In genomic region chrX:48975041-48975440, GRCh38 we compare ENCODE assay signal across 19 cellular contexts. TPM values are rescaled to one million over a fixed set of nuclear protein-coding genes. Genes with fewer than 3 reads are reported as not detected.
DNase-seq lines count a peak whose midpoint lies in the region; ATAC-seq and TF ChIP-seq lines count a peak whose summit lies in the region.
"Had no signal": no experiment of that assay in that cellular context is flagged by ENCODE, and none has a peak within 500 bp of the region (broad histone marks: within the 10 kb centered on the region; RNA-seq: fewer than 3 reads in every experiment).

No MANE protein-coding gene starts in this region.

- H3K27me3 Mint-ChIP-seq in activated naive CD4-positive, alpha-beta T cell treated with anti-CD3 and anti-CD28 coated beads, Interleukin-2, amount 50 U/mL, for 24 hours, result no peaks in the 10 kb centered on the region
- no peaks in the 10 kb centered on the region for H3K27me3 Mint-ChIP-seq in central memory CD8-positive, alpha-beta T cell
- no peaks in the 10 kb centered on the region for H3K27me3 Mint-ChIP-seq in memory B cell
- H3K27me3 Mint-ChIP-seq in Caco-2 (ENCODE audit: insufficient read depth, unreplicated experiment), result no peaks in the 10 kb centered on the region
- H3K27me3 Mint-ChIP-seq: B cell had no signal

- no peaks in the 10 kb centered on the region for H3K4me1 ChIP-seq in Caco-2

- no peaks in the 10 kb centered on the region for H3K9me3 Mint-ChIP-seq in activated naive CD4-positive, alpha-beta T cell treated with anti-CD3 and anti-CD28 coated beads, Interleukin-2, amount 50 U/mL, for 24 hours
- H3K9me3 Mint-ChIP-seq in central memory CD8-positive, alpha-beta T cell, result no peaks in the 10 kb centered on the region
- no peaks in the 10 kb centered on the region for H3K9me3 Mint-ChIP-seq in memory B cell
- H3K9me3 Mint-ChIP-seq in stimulated activated effector memory CD8-positive, alpha-beta T cell treated with anti-CD3 and anti-CD28 coated beads, Interleukin-12 subunit alpha, Interleukin-12 subunit beta, amount 100 ng/mL, for 72 hours, result no peaks in the 10 kb centered on the region
- no peaks in the 10 kb centered on the region for H3K9me3 Mint-ChIP-seq in Caco-2 (ENCODE audit: unreplicated experiment)
- H3K9me3 Mint-ChIP-seq: CD8-positive, alpha-beta T cell; HFFc6 had no signal

- no TSS peak for BruUV-seq in Caco-2 (replicated peaks; lab: Mats Ljungman, UMichigan)

- CTCF ChIA-PET in Caco-2 (lab: Charles Lee), result no interaction called here

- no peak overlapping the region for H3K4me3 ChIP-seq in Caco-2 (ENCODE audit: low read depth, low read length)
- H3K4me3 ChIP-seq: BLaER1, HAP-1 had no signal

- no peak for DNase-seq in activated naive CD4-positive, alpha-beta T cell treated with anti-CD3 and anti-CD28 coated beads, Interleukin-2, amount 50 U/mL, for 16 hours
- DNase-seq in central memory CD8-positive, alpha-beta T cell (ENCODE audit: low spot score in 2 of 2), result no peak
- DNase-seq in memory B cell (ENCODE audit: low spot score in 2 of 2) (no peak), Caco-2 (no peak), SHP77 (lab: John Stamatoyannopoulos, UW) (no peak)
- no peak for DNase-seq in stimulated activated effector memory CD8-positive, alpha-beta T cell treated with anti-CD3 and anti-CD28 coated beads, Interleukin-12 subunit alpha, Interleukin-12 subunit beta, amount 100 ng/mL, for 72 hours (ENCODE audit: low spot score in 2 of 2)
- DNase-seq: Calu3; CD4-positive, CD25-positive, alpha-beta regulatory T cell; CD8-positive, alpha-beta T cell; DMS53; DMS79 treated with DMSO at 0.1 percent for 48 hours; GF-D8; GOT3; HFFc6 had no signal

- H3K36me3 ChIP-seq in Caco-2 (ENCODE audit: control insufficient read depth, insufficient read depth, low read length), result no peaks in the 10 kb centered on the region; the same call in 1 of the 2 replicates

- no peaks in the 10 kb centered on the region for H3K9me3 ChIP-seq in Caco-2
- H3K9me3 ChIP-seq: BLaER1, HAP-1 had no signal

- H3K4me3 Mint-ChIP-seq in activated naive CD4-positive, alpha-beta T cell treated with anti-CD3 and anti-CD28 coated beads, Interleukin-2, amount 50 U/mL, for 24 hours, result no peak overlapping the region
- H3K4me3 Mint-ChIP-seq in central memory CD8-positive, alpha-beta T cell, result no peak overlapping the region
- H3K4me3 Mint-ChIP-seq in memory B cell (no peak overlapping the region), Caco-2 (ENCODE audit: unreplicated experiment) (no peak overlapping the region)
- no peak overlapping the region for H3K4me3 Mint-ChIP-seq in stimulated activated effector memory CD8-positive, alpha-beta T cell treated with anti-CD3 and anti-CD28 coated beads, Interleukin-12 subunit alpha, Interleukin-12 subunit beta, amount 100 ng/mL, for 72 hours
- H3K4me3 Mint-ChIP-seq: B cell; CD8-positive, alpha-beta T cell; HFFc6 had no signal

- no peak for ATAC-seq in central memory CD8-positive, alpha-beta T cell (replicated peaks; ENCODE audit: extremely low read depth, poor library complexity, severe bottlenecking)
- ATAC-seq in memory B cell (ENCODE audit: low read depth) (no peak), HG02973 (IDR thresholded peaks at IDR 0.05; ENCODE audit: unreplicated experiment) (no peak)
- no peak for ATAC-seq in stimulated activated effector memory CD8-positive, alpha-beta T cell treated with anti-CD3 and anti-CD28 coated beads, Interleukin-12 subunit alpha, Interleukin-12 subunit beta, amount 100 ng/mL, for 72 hours
- ATAC-seq: CD8-positive, alpha-beta T cell had no signal

- peaks cover 12% of the 10 kb centered on the region for H3K4me1 Mint-ChIP-seq in activated naive CD4-positive, alpha-beta T cell treated with anti-CD3 and anti-CD28 coated beads, Interleukin-2, amount 50 U/mL, for 24 hours
- H3K4me1 Mint-ChIP-seq in central memory CD8-positive, alpha-beta T cell, result peaks cover 10% of the 10 kb centered on the region
- H3K4me1 Mint-ChIP-seq in memory B cell (peaks cover 26% of the 10 kb centered on the region), Caco-2 (ENCODE audit: low read depth, unreplicated experiment) (no peaks in the 10 kb centered on the region)
- H3K4me1 Mint-ChIP-seq in stimulated activated effector memory CD8-positive, alpha-beta T cell treated with anti-CD3 and anti-CD28 coated beads, Interleukin-12 subunit alpha, Interleukin-12 subunit beta, amount 100 ng/mL, for 72 hours, result peaks cover 25% of the 10 kb centered on the region

- intact Hi-C loops in Caco-2 (cut with micrococcal nuclease; ENCODE audit: unreplicated experiment), result no loop called here

- no peaks in the 10 kb centered on the region for H3K27me3 ChIP-seq in Caco-2 (replicated peaks; ENCODE audit: control insufficient read depth, insufficient read depth, low read length)

- no peak for TF ChIP-seq CTCF in Caco-2 (IDR thresholded peaks at IDR 0.05; ENCODE audit: insufficient read depth in 1 of 2, low read depth in 1 of 2, low read length in 1 of 2, severe bottlenecking in 1 of 2, unreplicated experiment in 1 of 2)

- H3K36me3 Mint-ChIP-seq in activated naive CD4-positive, alpha-beta T cell treated with anti-CD3 and anti-CD28 coated beads, Interleukin-2, amount 50 U/mL, for 24 hours, result peaks cover 6% of the 10 kb centered on the region
- H3K36me3 Mint-ChIP-seq in central memory CD8-positive, alpha-beta T cell (ENCODE audit: insufficient read depth), result peaks cover 32% of the 10 kb centered on the region
- H3K36me3 Mint-ChIP-seq in memory B cell (peaks cover 22% of the 10 kb centered on the region), Caco-2 (ENCODE audit: insufficient read depth, unreplicated experiment) (peaks cover 43% of the 10 kb centered on the region)
- peaks cover 61% of the 10 kb centered on the region for H3K36me3 Mint-ChIP-seq in stimulated activated effector memory CD8-positive, alpha-beta T cell treated with anti-CD3 and anti-CD28 coated beads, Interleukin-12 subunit alpha, Interleukin-12 subunit beta, amount 100 ng/mL, for 72 hours

- POLR2A ChIA-PET in Caco-2 (lab: Charles Lee), result no interaction called here

- peak overlapping the region; percentile 4 for H3K27ac Mint-ChIP-seq in activated naive CD4-positive, alpha-beta T cell treated with anti-CD3 and anti-CD28 coated beads, Interleukin-2, amount 50 U/mL, for 24 hours
- peak overlapping the region; percentile 16 for H3K27ac Mint-ChIP-seq in central memory CD8-positive, alpha-beta T cell (ENCODE audit: low read depth)
- peak overlapping the region; percentile 12 for H3K27ac Mint-ChIP-seq in memory B cell
- peak overlapping the region; percentile 8 for H3K27ac Mint-ChIP-seq in stimulated activated effector memory CD8-positive, alpha-beta T cell treated with anti-CD3 and anti-CD28 coated beads, Interleukin-12 subunit alpha, Interleukin-12 subunit beta, amount 100 ng/mL, for 72 hours
- H3K27ac Mint-ChIP-seq in Caco-2 (ENCODE audit: unreplicated experiment), result no peak overlapping the region
- H3K27ac Mint-ChIP-seq: B cell, HFFc6 had no signal

RNA-seq across cellular contexts. Expression of gene KCND1, which starts 3.4 kb away (rescaled TPM):
- 0.88 and 0.97 TPM in 2 replicates for total RNA-seq in Caco-2 (2022)

RNA-seq across cellular contexts. Expression of gene OTUD5, which starts 17.6 kb away (rescaled TPM):
- 40.1 and 40.6 TPM in 2 replicates for total RNA-seq in Caco-2 (2022)

RNA-seq across cellular contexts. Expression of gene GRIPAP1, which starts 27.0 kb away (rescaled TPM):
- total RNA-seq in Caco-2 (2022), result 43.1 and 43.6 TPM in 2 replicates

RNA-seq across cellular contexts. Expression of gene PIM2, which starts 56.2 kb away (rescaled TPM):
- total RNA-seq in Caco-2 (2022), result 12.0 and 13.9 TPM in 2 replicates
